Comparison of ENCODE assay signal across 8 cellular contexts in the genomic region with DNA sequence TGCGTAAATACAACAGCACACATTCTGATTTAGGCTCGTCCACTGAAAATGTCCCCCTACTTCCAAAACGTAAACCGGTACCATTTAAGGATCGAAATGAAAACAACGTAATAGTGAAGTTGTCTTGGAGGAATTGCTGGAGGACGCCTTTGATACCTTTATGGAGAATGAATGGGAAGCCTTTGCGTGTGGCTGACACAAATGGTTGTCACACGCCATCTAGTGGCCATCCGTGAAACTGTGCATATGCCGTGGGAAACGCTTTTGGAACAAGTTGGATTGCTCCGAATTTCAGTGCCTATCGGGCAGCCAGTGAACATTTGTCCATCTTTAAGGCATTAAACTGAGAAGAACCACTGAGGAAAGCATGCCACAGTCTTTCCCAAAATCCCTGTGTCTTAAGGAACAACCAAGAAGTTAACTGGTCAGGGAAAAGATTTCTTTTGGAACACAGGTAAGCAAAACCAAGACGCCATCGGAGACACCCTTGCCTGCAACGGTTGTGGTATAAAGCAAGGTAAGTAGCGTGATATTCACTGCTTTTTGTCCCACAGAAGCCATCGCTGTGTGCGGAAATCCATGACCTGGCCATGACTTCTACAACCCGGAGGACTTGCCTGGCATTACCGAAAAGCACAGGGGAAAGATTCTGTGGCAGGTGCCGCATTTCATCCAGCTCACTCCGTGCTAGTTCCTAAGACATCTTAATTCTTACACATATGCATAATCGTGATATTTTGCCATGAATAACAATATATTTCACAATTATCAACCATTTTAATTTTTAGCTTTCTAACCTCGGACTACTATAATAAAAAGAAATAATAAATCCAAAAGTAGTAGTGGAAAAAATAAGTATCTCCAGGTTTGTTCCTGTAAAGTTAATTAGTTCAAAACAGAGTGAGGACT.
DNase-seq lines count a peak whose midpoint lies in the region; ATAC-seq, FAIRE-seq and TF ChIP-seq lines count a peak whose summit lies in the region.

No MANE protein-coding gene starts in this region.

- no peaks in the 10 kb centered on the region for H3K4me1 ChIP-seq in A549

- H3K36me3 Mint-ChIP-seq in immature natural killer cell, result no peaks in the 10 kb centered on the region

- TF ChIP-seq POLR2A in A549 (IDR thresholded peaks at IDR 0.05; ENCODE audit: low read length), result no peak

- CTCF ChIA-PET in A549 (lab: Yijun Ruan, JAX), result interaction anchor here (0.5 to 5.3 kb wide), 50 partner anchors 9 to 1626 kb away, joined by 3 to 105 read pairs (median 3); no protein-coding TSS in a partner anchor

- H3K4me2 ChIP-seq in A549, result peak overlapping the region; percentile 64

- H3K9me3 ChIP-seq in A549, result no peaks in the 10 kb centered on the region

- peaks cover 2 to 15% (median 8%) of the 10 kb centered on the region in 3 donors for H3K27me3 Mint-ChIP-seq in immature natural killer cell (ENCODE audit: low read depth in 3 of 3)

- DNase-seq in A549 (ENCODE audit: low read depth in 1 of 2, low spot score in 1 of 2) (peak; percentile 31 to 78), NCI-H2107 (lab: John Stamatoyannopoulos, UW) (peak; percentile 10), UCSD-AML1 (lab: John Stamatoyannopoulos, UW; ENCODE audit: unreplicated experiment) (peak; percentile 60), bronchial epithelial cell (ENCODE audit: low read depth) (peak; percentile 73), immature natural killer cell (peak; percentile 21 to 35 (median 28))
- DNase-seq in stimulated activated CD4-positive, alpha-beta T cell treated with anti-CD3 and anti-CD28 coated beads, Interleukin-15, amount 100 ng/mL, for 1 hour (ENCODE audit: low read depth in 1 of 2, low spot score in 1 of 2), result peak; percentile 22 to 50

- H3K27ac ChIP-seq in A549, result no peak overlapping the region

- no peak for FAIRE-seq in A549 (lab: Jason Lieb, UNC)
- FAIRE-seq in bronchial epithelial cell (lab: Jason Lieb, UNC), result no peak

- H3K4me3 Mint-ChIP-seq in immature natural killer cell, result no peak overlapping the region

- H3K9me3 Mint-ChIP-seq in immature natural killer cell, result no peaks in the 10 kb centered on the region

- H3K4me3 ChIP-seq in A549, result no peak overlapping the region
- no peak overlapping the region for H3K4me3 ChIP-seq in bronchial epithelial cell (ENCODE audit: low read depth, low read length)

- TF ChIP-seq CTCF in A549 (IDR thresholded peaks at IDR 0.05), result peak; percentile 92
- peak; percentile 93 for TF ChIP-seq CTCF in bronchial epithelial cell (IDR thresholded peaks at IDR 0.05; ENCODE audit: insufficient read depth, low read length, severe bottlenecking)

- no peak overlapping the region for H3K27ac Mint-ChIP-seq in immature natural killer cell

- TF ChIP-seq RAD21 in A549 (conservative IDR thresholded peaks at IDR 0.05 in 1 of 2, IDR thresholded peaks at IDR 0.05 in 1 of 2), result peak; percentile 92 to 93

- WGBS in A549 (ENCODE audit: missing lambda C conversion rate), result 18% methylated on average over 26 of the region's 26 CpGs

- TF ChIP-seq EP300 in A549 (IDR thresholded peaks at IDR 0.05), result no peak

- H3K36me3 ChIP-seq in bronchial epithelial cell (ENCODE audit: control insufficient read depth, insufficient read depth, low read length), result no peaks in the 10 kb centered on the region

- no peaks in the 10 kb centered on the region for H3K4me1 Mint-ChIP-seq in immature natural killer cell

- peak; percentile 51 to 88; a peak in 3 of 6 replicates for ATAC-seq in A549
- peak; percentile 55 for ATAC-seq in GM19043 (IDR thresholded peaks at IDR 0.05; ENCODE audit: low read depth, unreplicated experiment)
- no peak for ATAC-seq in HG03378 (IDR thresholded peaks at IDR 0.05; ENCODE audit: unreplicated experiment)

- POLR2A ChIA-PET in A549 (lab: Yijun Ruan, JAX), result no interaction called here

- peaks cover 5% of the 10 kb centered on the region for H3K27me3 ChIP-seq in bronchial epithelial cell (ENCODE audit: control insufficient read depth, insufficient read depth, low read length)

TF ChIP-seq in A549, 52 proteins besides CTCF, POLR2A, EP300 and RAD21:
- peak; percentile 87 for TF ChIP-seq SMC3 (IDR thresholded peaks at IDR 0.05)
- TF ChIP-seq HOXB5 (CRISPR knock-in tag; IDR thresholded peaks at IDR 0.05), result no peak
- TF ChIP-seq, protein P1, sequence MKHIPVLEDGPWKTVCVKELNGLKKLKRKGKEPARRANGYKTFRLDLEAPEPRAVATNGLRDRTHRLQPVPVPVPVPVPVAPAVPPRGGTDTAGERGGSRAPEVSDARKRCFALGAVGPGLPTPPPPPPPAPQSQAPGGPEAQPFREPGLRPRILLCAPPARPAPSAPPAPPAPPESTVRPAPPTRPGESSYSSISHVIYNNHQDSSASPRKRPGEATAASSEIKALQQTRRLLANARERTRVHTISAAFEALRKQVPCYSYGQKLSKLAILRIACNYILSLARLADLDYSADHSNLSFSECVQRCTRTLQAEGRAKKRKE (CRISPR knock-in tag; IDR thresholded peaks at IDR 0.05; ENCODE audit: low read depth), result no peak
- no peak for TF ChIP-seq MYC (IDR thresholded peaks at IDR 0.05; ENCODE audit: borderline replicate concordance, low read length)
- TF ChIP-seq ZFP36 (IDR thresholded peaks at IDR 0.05; ENCODE audit: borderline replicate concordance, partially characterized antibody), result peak; percentile 15

Comparison
In these comparisons a context has a peak if more than half of its experiments do, and no peak if none do; other contexts are left out.
1. DNase-seq: peak in every context shown above with its lines; median percentile 73 in bronchial epithelial cell; 60 in UCSD-AML1; 54 in A549; 36 in stimulated activated CD4-positive, alpha-beta T cell treated with anti-CD3 and anti-CD28 coated beads, Interleukin-15, amount 100 ng/mL, for 1 hour; 28 in immature natural killer cell; 10 in NCI-H2107.